Comparison of ENCODE assay signal across 22 cellular contexts in the genomic region with DNA sequence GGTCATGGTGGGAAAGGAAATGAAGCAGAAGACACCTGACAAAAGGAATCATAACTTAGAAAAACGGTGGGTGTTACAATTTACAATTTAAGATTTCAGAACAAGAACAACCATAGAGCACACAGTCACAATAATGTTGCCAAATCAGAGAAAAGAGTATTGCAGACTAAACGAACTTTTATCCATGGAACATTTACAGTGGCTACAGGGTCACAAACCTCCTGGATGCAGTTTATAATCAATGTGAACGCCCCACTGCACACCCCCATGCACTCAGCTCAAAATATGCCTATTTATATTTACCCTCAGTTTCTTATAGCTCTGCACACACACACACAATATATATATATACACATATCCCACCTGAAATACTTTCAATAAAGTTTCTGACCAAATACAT. TPM values are rescaled to one million over a fixed set of nuclear protein-coding genes. Genes with fewer than 3 reads are reported as not detected.
DNase-seq lines count a peak whose midpoint lies in the region; ATAC-seq and TF ChIP-seq lines count a peak whose summit lies in the region.
"Had no signal": no experiment of that assay in that cellular context is flagged by ENCODE, and none has a peak within 500 bp of the region (broad histone marks: within the 10 kb centered on the region; RNA-seq: fewer than 3 reads in every experiment).

No MANE protein-coding gene starts in this region.

- 12% methylated on average over 3 of the region's 3 CpGs for WGBS in right lobe of liver (ENCODE audit: insufficient coverage, low coverage, low lambda C conversion rate, missing lambda C conversion rate)

- CTCF ChIA-PET in Panc1 (lab: Charles Lee): no interaction called here

- H3K27me3 Mint-ChIP-seq in HFFc6 (ENCODE audit: insufficient read depth) (no peaks in the 10 kb centered on the region), chondrocyte (ENCODE audit: low read depth) (no peaks in the 10 kb centered on the region)
- H3K27me3 Mint-ChIP-seq: CD4-positive, alpha-beta T cell had no signal

- peaks cover 23% of the 10 kb centered on the region for H3K4me1 ChIP-seq in Panc1 (ENCODE audit: control insufficient read depth, insufficient read depth, low read length)
- peaks cover 0 to 8% (median 3%) of the 10 kb centered on the region in 4 donors for H3K4me1 ChIP-seq in right lobe of liver
- H3K4me1 ChIP-seq: BE2C, BLaER1, Caco-2 had no signal

- intact Hi-C loops in Panc1 (cut with micrococcal nuclease; ENCODE audit: unreplicated experiment) (no loop called here), right lobe of liver (cut with DNase I) (loop anchor here in 1 of 2 donors (10.0 kb wide), 1 partner anchor 169 kb away; the partner anchor contains the start of genes CAPS2 and GLIPR1L1)

- no peak overlapping the region for H3K4me3 Mint-ChIP-seq in HFFc6
- H3K4me3 Mint-ChIP-seq in chondrocyte (ENCODE audit: unreplicated experiment): no peak overlapping the region
- H3K4me3 Mint-ChIP-seq: CD4-positive, alpha-beta T cell; CD8-positive, alpha-beta T cell had no signal

- DNase-seq in HFFc6 (no peak), Panc1 (ENCODE audit: low read depth, low spot score) (no peak), chondrocyte (ENCODE audit: low spot score) (no peak), right lobe of liver (no peak), C1 segment of cervical spinal cord (lab: John Stamatoyannopoulos, UW) (no peak), DMS153 treated with DMSO at 0.1 percent for 48 hours (lab: John Stamatoyannopoulos, UW; ENCODE audit: unreplicated experiment) (no peak), cortex of kidney (lab: John Stamatoyannopoulos, UW) (no peak)
- DNase-seq: 8988T; BE2C; Caco-2; Calu3; CD4-positive, alpha-beta T cell; CD8-positive, alpha-beta T cell; DMS53; DMS79; DND-41; EL; GDM1 had no signal

- in situ Hi-C loops in Panc1 (cut with HindIII; ENCODE audit: low pct_unique_long_range_greater_than_20kb, low sequenced_read_pairs): no loop called here

- H3K27ac Mint-ChIP-seq in HFFc6 (peak overlapping the region; percentile 14; the same call in 1 of the 2 replicates), chondrocyte (ENCODE audit: unreplicated experiment) (peak overlapping the region; percentile 81)
- H3K27ac Mint-ChIP-seq: CD4-positive, alpha-beta T cell; CD8-positive, alpha-beta T cell had no signal

- POLR2A ChIA-PET in Panc1 (lab: Charles Lee): no interaction called here

- no peak for ATAC-seq in Panc1
- ATAC-seq in right lobe of liver: peak; percentile 54 to 64 (median 62)
- ATAC-seq in HG03280 (IDR thresholded peaks at IDR 0.05; ENCODE audit: unreplicated experiment): no peak
- ATAC-seq: CD8-positive, alpha-beta T cell; GM12878 had no signal

- no peaks in the 10 kb centered on the region for H3K27me3 ChIP-seq in Panc1 (ENCODE audit: control insufficient read depth, insufficient read depth, low read length)
- H3K27me3 ChIP-seq in right lobe of liver: no peaks in the 10 kb centered on the region
- H3K27me3 ChIP-seq: BE2C, BLaER1 had no signal

- TF ChIP-seq POLR2A in right lobe of liver (IDR thresholded peaks at IDR 0.05): no peak

- peaks cover 71% of the 10 kb centered on the region for H3K36me3 ChIP-seq in Panc1 (ENCODE audit: control insufficient read depth, insufficient read depth, low read length)
- H3K36me3 ChIP-seq in right lobe of liver: peaks cover 0 to 59% (median 18%) of the 10 kb centered on the region in 4 donors

- 0 out of 2 replicates have a peak overlapping the region, but pooled peaks have one; percentile 31 for H3K27ac ChIP-seq in Panc1 (ENCODE audit: low read length)
- peak overlapping the region in 2 of 3 donors; percentile 14 to 47 for H3K27ac ChIP-seq in right lobe of liver
- H3K27ac ChIP-seq: BLaER1, C4-2B had no signal

- H3K9me3 Mint-ChIP-seq in HFFc6: no peaks in the 10 kb centered on the region
- H3K9me3 Mint-ChIP-seq in chondrocyte (ENCODE audit: low read depth): no peaks in the 10 kb centered on the region
- H3K9me3 Mint-ChIP-seq: CD4-positive, alpha-beta T cell; CD8-positive, alpha-beta T cell had no signal

- TF ChIP-seq CTCF in HFFc6 (IDR thresholded peaks at IDR 0.05) (no peak), Panc1 (IDR thresholded peaks at IDR 0.05) (no peak), chondrocyte (IDR thresholded peaks at IDR 0.05) (no peak), right lobe of liver (IDR thresholded peaks at IDR 0.05) (no peak)

- H3K9me3 ChIP-seq in Panc1 (ENCODE audit: control insufficient read depth, insufficient read depth, low read depth, low read length) (no peaks in the 10 kb centered on the region), right lobe of liver (no peaks in the 10 kb centered on the region)
- H3K9me3 ChIP-seq: BE2C, BLaER1, Caco-2 had no signal

- H3K4me3 ChIP-seq in Panc1 (ENCODE audit: low read depth in 2 of 2, low read length in 2 of 2) (no peak overlapping the region), right lobe of liver (peak overlapping the region in 1 of 3 donors; percentile 3)
- H3K4me3 ChIP-seq: BLaER1, GM12878 had no signal

- peaks cover 22% of the 10 kb centered on the region for H3K4me1 Mint-ChIP-seq in HFFc6 (ENCODE audit: low read depth)
- peaks cover 16% of the 10 kb centered on the region for H3K4me1 Mint-ChIP-seq in chondrocyte (ENCODE audit: low read depth)

- H3K36me3 Mint-ChIP-seq in HFFc6 (ENCODE audit: low read depth): peaks cover 7% of the 10 kb centered on the region
- peaks cover 10% of the 10 kb centered on the region for H3K36me3 Mint-ChIP-seq in chondrocyte (ENCODE audit: low read depth)

- BruUV-seq in Panc1 (replicated peaks; lab: Mats Ljungman, UMichigan): no TSS peak

RNA-seq across cellular contexts. Expression of gene KRR1, which starts 8.0 kb away (rescaled TPM):
- 10 to 100 TPM; 52.4 to 64.4 (median 61.8) TPM for total RNA-seq in HFFc6 (2021; fragmentation: NEBNext Ultra II Directional; extraction: Animal tissue kit (Norgen Biotek cat#: 25700))
- total RNA-seq in Panc1 (2021; ENCODE audit: unreplicated experiment) (161 TPM), chondrocyte (33.0 to 46.4 TPM (median 37.5 TPM) in 3 replicates), right lobe of liver (10 to 100 TPM; 14.1 to 25.3 (median 20.3) TPM)
- polyA plus RNA-seq in Panc1 (2012; ENCODE audit: insufficient read length): 60.4 TPM

RNA-seq across cellular contexts. Expression of gene GLIPR1, which starts 22.9 kb away (rescaled TPM):
- 100 to 1,000 TPM; 190 to 339 (median 278) TPM for total RNA-seq in HFFc6 (2021; fragmentation: NEBNext Ultra II Directional; extraction: Animal tissue kit (Norgen Biotek cat#: 25700))
- total RNA-seq in Panc1 (2021; ENCODE audit: unreplicated experiment): 11.5 TPM
- polyA plus RNA-seq in Panc1 (2012; ENCODE audit: insufficient read length): 9.7 TPM
- 71.3 to 123 TPM (median 119 TPM) in 3 replicates for total RNA-seq in chondrocyte
- total RNA-seq in right lobe of liver: 10 to 100 TPM in 1 of 6 experiments, 1 to 10 TPM in 5; 3.4 to 16.2 (median 4.0) TPM

Comparison
In these comparisons a context has a peak if more than half of its experiments do, and no peak if none do; other contexts are left out.
1. ATAC-seq: peak in right lobe of liver (4 of 4); none in Panc1 (single experiment) and HG03280 (single experiment).